ENCODE assay signal across 8 cellular contexts in genomic region chr6:159134701-159135364, GRCh38. TPM values are rescaled to one million over a fixed set of nuclear protein-coding genes. Genes with fewer than 3 reads are reported as not detected.
DNase-seq lines count a peak whose midpoint lies in the region; ATAC-seq, FAIRE-seq and TF ChIP-seq lines count a peak whose summit lies in the region.

No MANE protein-coding gene starts in this region.

- no peak for TF ChIP-seq POLR2A in H54 (IDR thresholded peaks at IDR 0.05; ENCODE audit: low read depth, low read length)

- no peaks in the 10 kb centered on the region for H3K9me3 ChIP-seq in ascending aorta

- DNase-seq in Daoy (ENCODE audit: low read depth) (peak; percentile 70), H54 (ENCODE audit: insufficient read length, low spot score) (peak; percentile 26), NCI-H1417 treated with DMSO at 0.1 percent for 48 hours (lab: John Stamatoyannopoulos, UW) (peak; percentile 17), T-helper 22 cell (ENCODE audit: low read depth) (peak; percentile 36), ascending aorta (ENCODE audit: low spot score in 2 of 2) (no peak), hypothalamus (lab: John Stamatoyannopoulos, UW) (peak in 37 of 51 donors; percentile 10 to 84 (median 43))
- peak; percentile 69 for DNase-seq in stimulated activated CD4-positive, alpha-beta T cell treated with anti-CD3 and anti-CD28 coated beads, Interleukin-12 subunit alpha, Interleukin-12 subunit beta, amount 100 ng/mL, for 4 hours

- no peak overlapping the region for H3K27ac ChIP-seq in ascending aorta

- H3K36me3 ChIP-seq in ascending aorta = no peaks in the 10 kb centered on the region

- intact Hi-C loops in ascending aorta (cut with DNase I) = no loop called here

- H3K4me3 ChIP-seq in ascending aorta = no peak overlapping the region

- no peaks in the 10 kb centered on the region for H3K27me3 ChIP-seq in ascending aorta

- TF ChIP-seq CTCF in ascending aorta (IDR thresholded peaks at IDR 0.05) = peak; percentile 63 to 71 (median 63)

- no peaks in the 10 kb centered on the region for H3K4me1 ChIP-seq in ascending aorta

- ATAC-seq in GM19328 (IDR thresholded peaks at IDR 0.05; ENCODE audit: unreplicated experiment) = no peak

- no peak for FAIRE-seq in H54 (lab: Jason Lieb, UNC)

RNA-seq across cellular contexts. Expression of gene FNDC1, which starts 34.4 kb away (rescaled TPM):
- under 0.01 TPM in 1 of 2 replicates, not detected in the other for total RNA-seq in Daoy (2014; rRNA removed; shearing (Covaris generic))
- total RNA-seq in ascending aorta = 0.11 TPM

Comparison
In these comparisons a context has a peak if more than half of its experiments do, and no peak if none do; other contexts are left out.
1. DNase-seq: peak in Daoy (single experiment), H54 (single experiment), NCI-H1417 treated with DMSO at 0.1 percent for 48 hours (single experiment), T-helper 22 cell (single experiment), hypothalamus (37 of 51) and stimulated activated CD4-positive, alpha-beta T cell treated with anti-CD3 and anti-CD28 coated beads, Interleukin-12 subunit alpha, Interleukin-12 subunit beta, amount 100 ng/mL, for 4 hours (single experiment); none in ascending aorta (0 of 2).